Comparison of ENCODE assay signal across 8 cellular contexts in the genomic region with DNA sequence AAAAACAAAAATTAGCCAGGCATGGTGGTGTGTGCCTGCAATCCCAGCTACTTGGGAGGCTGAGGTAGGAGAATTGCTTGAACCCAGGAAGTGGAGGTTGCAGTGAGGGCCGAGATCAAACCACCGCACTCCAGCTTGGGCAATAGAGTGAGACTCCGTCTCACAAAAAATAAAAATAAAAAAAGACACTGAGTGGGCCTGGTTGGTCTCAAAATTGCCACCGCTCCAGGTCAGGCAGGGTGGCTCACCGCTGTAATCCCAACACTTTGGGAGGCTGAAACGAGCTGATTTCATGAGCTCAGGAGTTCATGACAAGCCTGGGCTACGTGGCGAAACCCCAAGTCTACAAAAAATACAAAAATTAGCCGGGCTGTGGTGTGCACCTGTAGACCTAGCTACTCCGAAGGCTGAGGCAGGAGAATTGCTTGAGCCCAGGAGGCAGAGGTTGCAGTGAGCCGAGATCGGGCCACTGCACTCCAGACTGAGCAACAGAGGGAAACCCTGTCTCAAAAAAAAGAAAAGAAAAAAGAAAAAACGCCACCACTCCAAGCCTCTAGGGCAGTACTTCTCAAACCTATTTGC. TPM values are rescaled to one million over a fixed set of nuclear protein-coding genes. Genes with fewer than 3 reads are reported as not detected.
DNase-seq lines count a peak whose midpoint lies in the region; ATAC-seq and TF ChIP-seq lines count a peak whose summit lies in the region.

No MANE protein-coding gene starts in this region.

- no peaks in the 10 kb centered on the region for H3K9me3 ChIP-seq in SJCRH30 (replicated peaks)
- no peaks in the 10 kb centered on the region for H3K9me3 ChIP-seq in esophagus squamous epithelium

- H3K27ac ChIP-seq in SJCRH30, result no peak overlapping the region
- peak overlapping the region; percentile 27 to 92 (median 90) for H3K27ac ChIP-seq in esophagus squamous epithelium

- DNase-seq in GM12864 (ENCODE audit: low read depth) (no peak), SJCRH30 (no peak), esophagus squamous epithelium (lab: John Stamatoyannopoulos, UW) (no peak), retinal pigment epithelial cell (ENCODE audit: low read depth) (no peak), dedifferentiated amniotic fluid mesenchymal stem cell (ENCODE audit: extremely low spot score) (no peak), NCI-H1417 (lab: John Stamatoyannopoulos, UW) (no peak)

- TF ChIP-seq CTCF in GM12864 (IDR thresholded peaks at IDR 0.05; ENCODE audit: low read depth, low read length, missing control alignments) (no peak), esophagus squamous epithelium (IDR thresholded peaks at IDR 0.05) (no peak), retinal pigment epithelial cell (conservative IDR thresholded peaks at IDR 0.05; ENCODE audit: low read depth, low read length) (no peak)

- H3K36me3 ChIP-seq in SJCRH30 (no peaks in the 10 kb centered on the region), esophagus squamous epithelium (no peaks in the 10 kb centered on the region)

- no peaks in the 10 kb centered on the region for H3K27me3 ChIP-seq in SJCRH30
- H3K27me3 ChIP-seq in esophagus squamous epithelium, result peaks cover 0 to 7% (median 0%) of the 10 kb centered on the region in 4 donors

- WGBS in esophagus squamous epithelium, 2 donors, result 71% methylated on average over 11 to 13 of the region's 13 CpGs

- TF ChIP-seq POLR2A in esophagus squamous epithelium (IDR thresholded peaks at IDR 0.05), result no peak

- no peak for ATAC-seq in GM21526 (IDR thresholded peaks at IDR 0.05; ENCODE audit: low FRiP score, unreplicated experiment)
- no peak for ATAC-seq in GM18517 (IDR thresholded peaks at IDR 0.05; ENCODE audit: unreplicated experiment)

- H3K4me3 ChIP-seq in GM12864 (ENCODE audit: low read depth, low read length) (peak overlapping the region; percentile 69), SJCRH30 (peak overlapping the region; percentile 80; the same call in 1 of the 2 replicates), esophagus squamous epithelium (peak overlapping the region; percentile 48 to 87 (median 72)), retinal pigment epithelial cell (ENCODE audit: low read length) (peak overlapping the region; percentile 87)

- intact Hi-C loops in esophagus squamous epithelium (cut with DNase I), result loop anchor here (5.0 kb wide), 1 partner anchor 79 kb away; no protein-coding TSS in a partner anchor

- H3K4me1 ChIP-seq in SJCRH30, result peaks cover 3% of the 10 kb centered on the region
- peaks cover 22 to 52% (median 22%) of the 10 kb centered on the region in 3 donors for H3K4me1 ChIP-seq in esophagus squamous epithelium

RNA-seq across cellular contexts. Expression of a gene that starts 1.8 kb away (rescaled TPM):
- total RNA-seq in SJCRH30 (2014; rRNA removed; shearing (Covaris generic)), result 14.5 and 15.7 TPM in 2 replicates
- total RNA-seq in esophagus squamous epithelium, result 10 to 100 TPM in 1 of 4 donors, 1 to 10 TPM in 3; 5.4 to 15.6 (median 8.9) TPM

RNA-seq across cellular contexts. Expression of a gene that starts 7.8 kb away (rescaled TPM):
- total RNA-seq in SJCRH30 (2014; rRNA removed; shearing (Covaris generic)), result not detected in 2 replicates
- total RNA-seq in esophagus squamous epithelium, result not detected
